In the genomic region with DNA sequence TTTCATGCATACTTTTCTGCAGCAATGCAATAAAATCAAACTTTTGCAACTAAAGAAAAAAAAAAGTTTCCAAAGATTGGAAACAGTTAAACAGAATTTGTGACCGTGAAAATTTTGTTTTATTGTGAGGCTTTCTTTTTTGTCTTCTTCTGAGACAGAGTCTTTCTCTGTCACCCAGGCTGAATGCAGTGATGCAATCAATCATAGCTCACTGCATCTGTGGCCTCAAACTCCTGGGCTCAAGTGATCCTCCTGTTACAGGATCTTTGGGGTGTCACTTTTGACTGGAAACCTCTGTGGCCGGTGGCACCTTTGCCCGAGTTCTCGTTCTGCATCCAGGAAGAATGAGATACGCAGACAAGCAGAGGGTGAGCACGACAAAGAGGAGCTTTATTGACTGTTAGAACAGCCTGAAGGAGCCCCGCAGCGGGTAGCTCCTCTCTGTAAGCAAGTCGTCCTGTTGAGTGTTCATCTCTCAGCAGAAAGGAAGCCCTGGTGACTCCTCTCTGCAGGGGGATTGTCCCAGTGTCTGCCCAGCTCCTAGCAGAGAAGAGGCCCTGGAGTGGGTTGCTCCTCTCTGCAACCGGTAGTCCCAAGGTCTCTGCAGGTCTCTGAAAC, we compare ENCODE assay signal across 1 cellular context.
TF ChIP-seq lines count a peak whose summit lies in the region.

No MANE protein-coding gene starts in this region.

TF ChIP-seq in IMR-90, 13 proteins besides CTCF, POLR2A, EP300 and RAD21:
- TF ChIP-seq CEBPB (IDR thresholded peaks at IDR 0.05; ENCODE audit: low read depth, low read length) (peak; percentile 51), FOS (IDR thresholded peaks at IDR 0.05; ENCODE audit: low read depth, low read length) (no peak)
